ENCODE assay signal across 8 cellular contexts in the genomic region with DNA sequence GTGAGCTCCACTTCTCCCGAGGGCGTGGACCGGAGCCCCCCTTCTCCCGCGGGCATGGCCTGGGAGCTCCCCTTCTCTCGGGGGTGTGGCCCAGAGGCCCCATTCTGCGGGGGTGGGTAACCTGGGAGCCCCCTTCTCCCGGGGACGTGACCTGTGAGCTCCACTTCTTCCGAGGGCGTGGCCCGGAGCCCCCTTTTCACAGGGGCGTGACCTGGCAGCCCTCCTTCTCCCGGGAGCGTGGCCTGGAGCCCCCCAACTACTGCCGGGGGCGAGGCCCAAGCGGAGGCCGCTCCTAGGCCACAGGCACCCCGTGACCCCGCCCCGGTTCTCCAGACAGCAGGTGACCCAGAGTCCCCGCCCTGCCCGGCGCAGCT. TPM values are rescaled to one million over a fixed set of nuclear protein-coding genes. Genes with fewer than 3 reads are reported as not detected.
DNase-seq lines count a peak whose midpoint lies in the region; ATAC-seq lines count a peak whose summit lies in the region.

No MANE protein-coding gene starts in this region.

- CTCF ChIA-PET in activated CD4-positive, alpha-beta memory T cell treated with anti-CD3 and anti-CD28 coated beads for 36 hours (lab: Charles Lee) = interaction anchor here (1.6 to 2.8 kb wide), 3 partner anchors 9 to 124 kb away, joined by 8 to 13 read pairs (median 11); a partner anchor contains a TSS

- peak overlapping the region; percentile 61 for H3K4me3 ChIP-seq in right cardiac atrium (ENCODE audit: low read length)

- H3K27ac ChIP-seq in right cardiac atrium (ENCODE audit: low read length) = peak overlapping the region; percentile 74

- DNase-seq in NCI-H1105 treated with DMSO at 0.1 percent for 48 hours (lab: John Stamatoyannopoulos, UW) (peak; percentile 39), NCI-H1105 (lab: John Stamatoyannopoulos, UW) (no peak), right cardiac atrium (no peak), G401 (ENCODE audit: low spot score) (no peak), amygdala (lab: John Stamatoyannopoulos, UW) (no peak)
- DNase-seq in activated CD4-positive, alpha-beta memory T cell treated with anti-CD3 and anti-CD28 coated beads for 36 hours = no peak

- H3K4me3 Mint-ChIP-seq in activated CD4-positive, alpha-beta memory T cell treated with anti-CD3 and anti-CD28 coated beads for 36 hours = peak overlapping the region; percentile 95
- H3K4me3 Mint-ChIP-seq in stimulated activated memory B cell treated with anti-CD40 and anti-IgM and Interleukin-4, amounts not matched to agents 10 μg/mL and 1 μg/mL and 100 μg/mL, for 72 hours = peak overlapping the region; percentile 85

- no peaks in the 10 kb centered on the region for H3K27me3 ChIP-seq in right cardiac atrium (ENCODE audit: control insufficient read depth, insufficient read depth)

- peaks cover 13% of the 10 kb centered on the region for H3K9me3 Mint-ChIP-seq in activated CD4-positive, alpha-beta memory T cell treated with anti-CD3 and anti-CD28 coated beads for 36 hours
- peaks cover 3% of the 10 kb centered on the region for H3K9me3 Mint-ChIP-seq in stimulated activated memory B cell treated with anti-CD40 and anti-IgM and Interleukin-4, amounts not matched to agents 10 μg/mL and 1 μg/mL and 100 μg/mL, for 72 hours

- H3K4me1 Mint-ChIP-seq in activated CD4-positive, alpha-beta memory T cell treated with anti-CD3 and anti-CD28 coated beads for 36 hours (ENCODE audit: low read depth) = peaks cover 47% of the 10 kb centered on the region
- H3K4me1 Mint-ChIP-seq in stimulated activated memory B cell treated with anti-CD40 and anti-IgM and Interleukin-4, amounts not matched to agents 10 μg/mL and 1 μg/mL and 100 μg/mL, for 72 hours = peaks cover 29% of the 10 kb centered on the region

- WGBS in right cardiac atrium = under 1% methylated on average over 25 of the region's 25 CpGs

- no peaks in the 10 kb centered on the region for H3K27me3 Mint-ChIP-seq in activated CD4-positive, alpha-beta memory T cell treated with anti-CD3 and anti-CD28 coated beads for 36 hours
- H3K27me3 Mint-ChIP-seq in stimulated activated memory B cell treated with anti-CD40 and anti-IgM and Interleukin-4, amounts not matched to agents 10 μg/mL and 1 μg/mL and 100 μg/mL, for 72 hours = no peaks in the 10 kb centered on the region

- ATAC-seq in HG02981 (IDR thresholded peaks at IDR 0.05; ENCODE audit: unreplicated experiment) (peak; percentile 4), right cardiac atrium (no peak)
- no peak for ATAC-seq in stimulated activated memory B cell treated with anti-CD40 and anti-IgM and Interleukin-4, amounts not matched to agents 10 μg/mL and 1 μg/mL and 100 μg/mL, for 72 hours

- intact Hi-C loops in activated CD4-positive, alpha-beta memory T cell treated with anti-CD3 and anti-CD28 coated beads for 36 hours (cut with micrococcal nuclease) = loop anchor here (1.0 to 10.0 kb wide), 6 partner anchors 8 to 275 kb away; a partner anchor contains a TSS
- intact Hi-C loops in right cardiac atrium (cut with DNase I) = no loop called here

- H3K9me3 ChIP-seq in right cardiac atrium (ENCODE audit: control insufficient read depth, low read length) = no peaks in the 10 kb centered on the region

- no peaks in the 10 kb centered on the region for H3K4me1 ChIP-seq in right cardiac atrium (ENCODE audit: control insufficient read depth, insufficient read depth, low read length)

- in situ Hi-C loops in G401 (cut with HindIII; ENCODE audit: low sequenced_read_pairs) = no loop called here

- peaks cover 17% of the 10 kb centered on the region for H3K36me3 Mint-ChIP-seq in activated CD4-positive, alpha-beta memory T cell treated with anti-CD3 and anti-CD28 coated beads for 36 hours
- peaks cover 38% of the 10 kb centered on the region for H3K36me3 Mint-ChIP-seq in stimulated activated memory B cell treated with anti-CD40 and anti-IgM and Interleukin-4, amounts not matched to agents 10 μg/mL and 1 μg/mL and 100 μg/mL, for 72 hours

- POLR2A ChIA-PET in activated CD4-positive, alpha-beta memory T cell treated with anti-CD3 and anti-CD28 coated beads for 36 hours (lab: Charles Lee) = interaction anchor here (0.6 to 1.7 kb wide), 4 partner anchors 14 to 223 kb away, joined by 3 to 5 read pairs (median 4); a partner anchor contains a TSS

- H3K27ac Mint-ChIP-seq in activated CD4-positive, alpha-beta memory T cell treated with anti-CD3 and anti-CD28 coated beads for 36 hours = peak overlapping the region; percentile 95
- H3K27ac Mint-ChIP-seq in stimulated activated memory B cell treated with anti-CD40 and anti-IgM and Interleukin-4, amounts not matched to agents 10 μg/mL and 1 μg/mL and 100 μg/mL, for 72 hours = peak overlapping the region; percentile 98

RNA-seq across cellular contexts. Expression of a gene that starts 0.3 kb away (rescaled TPM):
- total RNA-seq in activated CD4-positive, alpha-beta memory T cell treated with anti-CD3 and anti-CD28 coated beads for 36 hours = 10 to 100 TPM; 32.8 to 33.5 TPM
- total RNA-seq in right cardiac atrium = 10 to 100 TPM; 11.3 to 15.1 (median 13.2) TPM
- 11.6 TPM for polyA plus RNA-seq in right cardiac atrium
- total RNA-seq in G401 (2014; rRNA removed; shearing (Covaris generic)) = 40.4 and 59.1 TPM in 2 replicates

RNA-seq across cellular contexts. Expression of a gene that starts 42.5 kb away (rescaled TPM):
- total RNA-seq in activated CD4-positive, alpha-beta memory T cell treated with anti-CD3 and anti-CD28 coated beads for 36 hours = 1 to 10 TPM; 7.5 to 8.3 TPM
- 1 to 10 TPM; 2.9 to 6.1 (median 4.5) TPM for total RNA-seq in right cardiac atrium
- 2.6 TPM for polyA plus RNA-seq in right cardiac atrium
- total RNA-seq in G401 (2014; rRNA removed; shearing (Covaris generic)) = 7.6 and 10.0 TPM in 2 replicates

RNA-seq across cellular contexts. Expression of a gene that starts 42.8 kb away (rescaled TPM):
- 10 to 100 TPM; 29.0 to 32.8 TPM for total RNA-seq in activated CD4-positive, alpha-beta memory T cell treated with anti-CD3 and anti-CD28 coated beads for 36 hours
- 10 to 100 TPM; 33.2 to 41.2 (median 35.0) TPM for total RNA-seq in right cardiac atrium
- 8.7 TPM for polyA plus RNA-seq in right cardiac atrium
- total RNA-seq in G401 (2014; rRNA removed; shearing (Covaris generic)) = 6.0 and 17.5 TPM in 2 replicates
